2 cellular contexts compared by ENCODE assay signal in genomic region chr16:2189252-2189893, GRCh38.
TF ChIP-seq lines count a peak whose summit lies in the region.

No MANE protein-coding gene starts in this region.

TF ChIP-seq in HEK293, 187 proteins besides CTCF, POLR2A, EP300 and RAD21:
- TF ChIP-seq HIC1 (tag by site-specific recombination; IDR thresholded peaks at IDR 0.05) (no peak), ZNF555 (tag by site-specific recombination; conservative IDR thresholded peaks at IDR 0.05) (no peak), ZNF585B (tag by site-specific recombination; IDR thresholded peaks at IDR 0.05) (no peak), BCL11B (tag by site-specific recombination; IDR thresholded peaks at IDR 0.05; ENCODE audit: low read depth) (peak; percentile 97), PATZ1 (tag by site-specific recombination; IDR thresholded peaks at IDR 0.05) (0 out of 2 replicates have a peak, but pooled peaks have one; percentile 16)

TF ChIP-seq in K562, 482 proteins besides CTCF, POLR2A, EP300 and RAD21:
- TF ChIP-seq ZBTB33 (CRISPR knock-in tag; IDR thresholded peaks at IDR 0.05) (peak; percentile 87), SLC30A9 (CRISPR knock-in tag; IDR thresholded peaks at IDR 0.05) (no peak), NR2C2 (CRISPR knock-in tag; IDR thresholded peaks at IDR 0.05) (peak; percentile 85; the same call in 1 of the 2 replicates), NR2C2 (tag; IDR thresholded peaks at IDR 0.05) (peak; percentile 91), AFF1 (IDR thresholded peaks at IDR 0.05; ENCODE audit: low read depth in 1 of 2, partially characterized antibody in 2 of 2) (no peak), MYBL2 (IDR thresholded peaks at IDR 0.05; ENCODE audit: low read depth) (no peak), MYBL2 (CRISPR knock-in tag; IDR thresholded peaks at IDR 0.05; ENCODE audit: borderline replicate concordance) (no peak), PRPF4 (IDR thresholded peaks at IDR 0.05; ENCODE audit: insufficient read depth, low read depth, low read length, poor library complexity, severe bottlenecking) (peak; percentile 80), CBX3 (IDR thresholded peaks at IDR 0.05; ENCODE audit: borderline replicate concordance in 1 of 2, low read length in 2 of 2) (no peak), ZMIZ1 (IDR thresholded peaks at IDR 0.05; ENCODE audit: low read depth in 2 of 2, low read length in 2 of 2) (no peak), ZBTB7A (IDR thresholded peaks at IDR 0.05; ENCODE audit: borderline replicate concordance, control insufficient read depth, low read depth, low read length) (peak; percentile 72; the same call in 1 of the 2 replicates), NR2C1 (IDR thresholded peaks at IDR 0.05) (peak; percentile 94), NR2C1 (tag; IDR thresholded peaks at IDR 0.05) (peak; percentile 95), KAT8 (IDR thresholded peaks at IDR 0.05; ENCODE audit: low read depth) (no peak)
